ENCODE assay signal across 1 cellular context in genomic region chr19:11964858-11965645, GRCh38.
TF ChIP-seq lines count a peak whose summit lies in the region.

Gene ZNF763, plus strand, starts transcription at chr19:11965040. Its CDS starts 169 bp downstream, at chr19:11965209.

TF ChIP-seq in HepG2, 621 proteins besides CTCF, POLR2A, EP300 and RAD21 (continued from another document):
- peak; percentile 5; the same call in 1 of the 2 replicates for TF ChIP-seq ZNF687 (CRISPR knock-in tag; IDR thresholded peaks at IDR 0.05)
- TF ChIP-seq JUNB (CRISPR knock-in tag; IDR thresholded peaks at IDR 0.05; ENCODE audit: borderline replicate concordance), result no peak
- no peak for TF ChIP-seq FLYWCH1 (CRISPR knock-in tag; IDR thresholded peaks at IDR 0.05)
- TF ChIP-seq ZC3H4 (CRISPR knock-in tag; IDR thresholded peaks at IDR 0.05; ENCODE audit: borderline replicate concordance), result no peak
- 0 out of 2 replicates have a peak, but pooled peaks have one; percentile 17 for TF ChIP-seq ARID4A (CRISPR knock-in tag; IDR thresholded peaks at IDR 0.05; ENCODE audit: borderline replicate concordance)
- TF ChIP-seq U2AF1 (optimal IDR thresholded peaks at IDR 0.05; ENCODE audit: low read depth, low read length), result no peak
- no peak for TF ChIP-seq KAT2B (IDR thresholded peaks at IDR 0.05; ENCODE audit: borderline replicate concordance, low read depth, low read length)
- TF ChIP-seq SRSF9 (IDR thresholded peaks at IDR 0.05; ENCODE audit: borderline replicate concordance, insufficient read depth, low read depth, low read length, poor library complexity, severe bottlenecking), result no peak
- no peak for TF ChIP-seq REXO4 (CRISPR knock-in tag; IDR thresholded peaks at IDR 0.05; ENCODE audit: borderline replicate concordance)
- TF ChIP-seq SKI (IDR thresholded peaks at IDR 0.05; ENCODE audit: partially characterized antibody), result no peak
- TF ChIP-seq KDM5A (IDR thresholded peaks at IDR 0.05; ENCODE audit: borderline replicate concordance, low read length), result no peak
- TF ChIP-seq SIX1 (CRISPR knock-in tag; IDR thresholded peaks at IDR 0.05; ENCODE audit: borderline replicate concordance), result no peak
- TF ChIP-seq E2F1 (CRISPR knock-in tag; IDR thresholded peaks at IDR 0.05), result no peak
- no peak for TF ChIP-seq PREB (CRISPR knock-in tag; IDR thresholded peaks at IDR 0.05)
- no peak for TF ChIP-seq NRL (CRISPR knock-in tag; IDR thresholded peaks at IDR 0.05; ENCODE audit: borderline replicate concordance)
- TF ChIP-seq RNF2 (conservative IDR thresholded peaks at IDR 0.05; ENCODE audit: low read depth), result no peak
- no peak for TF ChIP-seq RAD51 (IDR thresholded peaks at IDR 0.05; ENCODE audit: borderline replicate concordance)
- TF ChIP-seq NR2F6 (IDR thresholded peaks at IDR 0.05), result 0 out of 2 replicates have a peak, but pooled peaks have one; percentile 22
- no peak for TF ChIP-seq NR2F6 (CRISPR knock-in tag; IDR thresholded peaks at IDR 0.05)
- no peak for TF ChIP-seq ZNF749 (CRISPR knock-in tag; IDR thresholded peaks at IDR 0.05; ENCODE audit: borderline replicate concordance)
- no peak for TF ChIP-seq ZNF274 (CRISPR knock-in tag; IDR thresholded peaks at IDR 0.05)
- TF ChIP-seq CREB3 (CRISPR knock-in tag; IDR thresholded peaks at IDR 0.05), result no peak
- TF ChIP-seq YEATS4 (CRISPR knock-in tag; IDR thresholded peaks at IDR 0.05; ENCODE audit: borderline replicate concordance), result no peak
- no peak for TF ChIP-seq PATZ1 (CRISPR knock-in tag; IDR thresholded peaks at IDR 0.05)
- TF ChIP-seq SKIL (CRISPR knock-in tag; IDR thresholded peaks at IDR 0.05; ENCODE audit: borderline replicate concordance), result no peak
- TF ChIP-seq ZBTB1 (CRISPR knock-in tag; IDR thresholded peaks at IDR 0.05; ENCODE audit: borderline replicate concordance), result no peak
- no peak for TF ChIP-seq ZBTB26 (CRISPR knock-in tag; IDR thresholded peaks at IDR 0.05; ENCODE audit: borderline replicate concordance)
- TF ChIP-seq NFYB (CRISPR knock-in tag; IDR thresholded peaks at IDR 0.05), result peak; percentile 77
- TF ChIP-seq TP53 (CRISPR knock-in tag; conservative IDR thresholded peaks at IDR 0.05), result no peak
- no peak for TF ChIP-seq HES4 (CRISPR knock-in tag; IDR thresholded peaks at IDR 0.05; ENCODE audit: borderline replicate concordance)
- TF ChIP-seq NFIC (IDR thresholded peaks at IDR 0.05; ENCODE audit: low read length), result no peak
- no peak for TF ChIP-seq GABPA (IDR thresholded peaks at IDR 0.05; ENCODE audit: low read depth, low read length)
- TF ChIP-seq GABPA (CRISPR knock-in tag; IDR thresholded peaks at IDR 0.05; ENCODE audit: low read depth), result 0 out of 2 replicates have a peak, but pooled peaks have one; percentile 8
- TF ChIP-seq FOXA1 (IDR thresholded peaks at IDR 0.05), result no peak
- TF ChIP-seq FOXA1 (CRISPR knock-in tag; IDR thresholded peaks at IDR 0.05), result 0 out of 2 replicates have a peak, but pooled peaks have one; percentile 26
- no peak for TF ChIP-seq NR0B2 (CRISPR knock-in tag; IDR thresholded peaks at IDR 0.05)
- no peak for TF ChIP-seq SP1 (IDR thresholded peaks at IDR 0.05)
- no peak for TF ChIP-seq SP1 (CRISPR knock-in tag; IDR thresholded peaks at IDR 0.05)
- no peak for TF ChIP-seq ZNF333 (CRISPR knock-in tag; IDR thresholded peaks at IDR 0.05; ENCODE audit: borderline replicate concordance)
TF ChIP-seq in HepG2: peak in this region for 30.
